Comparison of ENCODE assay signal across 1 cellular context in genomic region chr15:58731756-58732535, GRCh38.
TF ChIP-seq lines count a peak whose summit lies in the region.

No MANE protein-coding gene starts in this region.

TF ChIP-seq in endothelial cell of umbilical vein, 7 proteins besides CTCF, POLR2A, EP300 and RAD21:
- TF ChIP-seq FOS (IDR thresholded peaks at IDR 0.05; ENCODE audit: borderline replicate concordance, insufficient read depth, low read length) (peak; percentile 53), POLR2AphosphoS5 (IDR thresholded peaks at IDR 0.05; ENCODE audit: insufficient read depth, low read depth, low read length) (no peak)
